Comparison of ENCODE assay signal across 19 cellular contexts in the genomic region with DNA sequence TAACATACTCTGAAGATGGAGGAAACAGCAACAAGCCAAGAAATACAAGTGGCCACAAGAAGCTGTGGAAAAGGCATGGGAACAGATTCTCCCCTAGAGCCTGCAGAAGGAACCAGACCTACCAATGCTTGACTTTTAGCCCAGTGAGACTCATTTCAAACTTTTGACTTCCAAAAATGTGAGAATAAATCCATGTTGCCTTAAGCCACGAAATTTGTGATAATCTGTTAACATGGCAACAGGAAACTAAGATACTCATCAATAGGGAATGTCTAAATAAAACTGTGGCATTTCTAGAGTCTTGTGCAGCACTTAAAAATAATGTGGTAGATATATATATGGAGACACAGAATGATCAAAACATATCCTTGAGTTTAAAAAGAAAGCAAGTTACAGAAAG.
"Had no signal": no experiment of that assay in that cellular context is flagged by ENCODE, and none has a peak within 500 bp of the region (broad histone marks: within the 10 kb centered on the region; RNA-seq: fewer than 3 reads in every experiment).

No MANE protein-coding gene starts in this region.

- H3K27ac ChIP-seq: body of pancreas, neutrophil, tibial artery, uterus had no signal

- H3K27me3 ChIP-seq: body of pancreas, neutrophil, tibial artery, uterus had no signal

- H3K4me3 Mint-ChIP-seq: activated CD4-positive, alpha-beta T cell treated with anti-CD3 and anti-CD28 coated beads, Interleukin-2, amount 10 ng/mL, durations not matched to agents 24 days and 14 days; activated CD8-positive, alpha-beta T cell treated with anti-CD3 and anti-CD28 coated beads, Interleukin-2, amount 10 ng/mL, durations not matched to agents 7 days and 5 days; activated naive CD8-positive, alpha-beta T cell treated with anti-CD3 and anti-CD28 coated beads for 36 hours; naive thymus-derived CD8-positive, alpha-beta T cell had no signal

- H3K4me3 ChIP-seq: body of pancreas, mucosa of descending colon, tibial artery, uterus had no signal

- ATAC-seq: activated CD8-positive, alpha-beta T cell treated with anti-CD3 and anti-CD28 coated beads, Interleukin-2, amount 10 ng/mL, durations not matched to agents 7 days and 5 days; body of pancreas; left lobe of liver; mucosa of descending colon; naive thymus-derived CD8-positive, alpha-beta T cell had no signal

- H3K27ac Mint-ChIP-seq: activated CD4-positive, alpha-beta T cell treated with anti-CD3 and anti-CD28 coated beads, Interleukin-2, amount 10 ng/mL, durations not matched to agents 24 days and 14 days; activated CD8-positive, alpha-beta T cell treated with anti-CD3 and anti-CD28 coated beads, Interleukin-2, amount 10 ng/mL, durations not matched to agents 7 days and 5 days; activated naive CD8-positive, alpha-beta T cell treated with anti-CD3 and anti-CD28 coated beads for 36 hours; naive thymus-derived CD8-positive, alpha-beta T cell had no signal

- H3K9me3 Mint-ChIP-seq: activated CD4-positive, alpha-beta T cell treated with anti-CD3 and anti-CD28 coated beads, Interleukin-2, amount 10 ng/mL, durations not matched to agents 24 days and 14 days; activated naive CD8-positive, alpha-beta T cell treated with anti-CD3 and anti-CD28 coated beads for 36 hours; naive thymus-derived CD8-positive, alpha-beta T cell had no signal

- H3K4me1 ChIP-seq: uterus had no signal

- H3K27me3 Mint-ChIP-seq: activated CD4-positive, alpha-beta T cell treated with anti-CD3 and anti-CD28 coated beads, Interleukin-2, amount 10 ng/mL, durations not matched to agents 24 days and 14 days; activated naive CD8-positive, alpha-beta T cell treated with anti-CD3 and anti-CD28 coated beads for 36 hours; naive thymus-derived CD8-positive, alpha-beta T cell had no signal

- H3K36me3 Mint-ChIP-seq: activated naive CD8-positive, alpha-beta T cell treated with anti-CD3 and anti-CD28 coated beads for 36 hours had no signal

- H3K9me3 ChIP-seq: body of pancreas, mucosa of descending colon, neutrophil, tibial artery, uterus had no signal

- H3K36me3 ChIP-seq: neutrophil, tibial artery, uterus had no signal

- DNase-seq: activated CD4-positive, alpha-beta T cell treated with anti-CD3 and anti-CD28 coated beads, Interleukin-2, amount 10 ng/mL, durations not matched to agents 24 days and 14 days; activated CD4-positive, CD25-positive, alpha-beta regulatory T cell; activated CD8-positive, alpha-beta memory T cell treated with anti-CD3 and anti-CD28 coated beads, Interleukin-2, amount 50 U/mL, for 4 hours; activated CD8-positive, alpha-beta T cell treated with anti-CD3 and anti-CD28 coated beads, Interleukin-2, amount 10 ng/mL, durations not matched to agents 7 days and 5 days; activated gamma-delta T cell treated with Interleukin-2 at 50 U/mL for 16 hours; activated naive CD8-positive, alpha-beta T cell treated with anti-CD3 and anti-CD28 coated beads for 36 hours; amygdala; body of pancreas; central memory CD4-positive, alpha-beta T cell; cortex of kidney; effector CD8-positive, alpha-beta T cell; mammary epithelial cell; mucosa of descending colon; naive thymus-derived CD8-positive, alpha-beta T cell; stimulated activated naive CD4-positive, alpha-beta T cell; tibial artery; uterus had no signal
